8 cellular contexts compared by ENCODE assay signal in the genomic region with DNA sequence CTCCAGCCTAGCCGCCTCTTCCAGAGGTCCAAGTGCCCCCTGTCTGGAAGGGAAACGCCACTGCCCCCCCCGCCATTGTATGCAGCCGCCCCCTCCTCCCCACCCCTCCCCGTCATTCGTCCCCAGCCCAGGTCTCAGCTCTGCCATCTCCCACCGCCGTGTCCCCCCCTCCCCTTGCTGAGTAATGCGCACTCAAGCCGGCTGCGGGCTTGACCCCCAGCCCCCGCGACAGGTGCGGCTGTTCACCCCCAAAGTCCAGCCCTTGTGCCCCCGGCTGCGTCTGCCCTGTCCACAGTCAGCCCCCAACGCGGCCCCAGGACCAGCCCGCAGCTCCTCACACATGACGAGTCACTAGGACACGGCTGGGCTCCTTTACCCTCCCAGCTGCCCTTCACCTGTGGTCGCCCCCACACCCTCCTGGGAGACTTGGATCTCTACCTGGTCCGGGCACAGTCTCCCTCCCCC. TPM values are rescaled to one million over a fixed set of nuclear protein-coding genes. Genes with fewer than 3 reads are reported as not detected.
DNase-seq lines count a peak whose midpoint lies in the region; ATAC-seq and TF ChIP-seq lines count a peak whose summit lies in the region.

No MANE protein-coding gene starts in this region.

- no peak overlapping the region for H3K27ac Mint-ChIP-seq in effector memory CD8-positive, alpha-beta T cell
- H3K27ac Mint-ChIP-seq in natural killer cell = no peak overlapping the region

- H3K27ac ChIP-seq in BLaER1 treated with 17β-estradiol and CSF1 and Interleukin-3, amounts not matched to agents 10 nM and 100 nM = no peak overlapping the region

- H3K9ac ChIP-seq in BLaER1 treated with 17β-estradiol and CSF1 and Interleukin-3, amounts not matched to agents 10 nM and 100 nM = peak overlapping the region in 5 of 11 experiments; percentile 62 to 73 (median 66); a peak in 6 of 22 replicates
- H3K9ac ChIP-seq in NT2/D1 (ENCODE audit: insufficient read length, low read depth) = peak overlapping the region; percentile 94

- H4K20me1 ChIP-seq in BLaER1 treated with 17β-estradiol and CSF1 and Interleukin-3, amounts not matched to agents 10 nM and 100 nM = peaks cover 0 to 19% (median 8%) of the 10 kb centered on the region in 11 experiments; a peak in 7 of 22 replicates

- H3K27me3 ChIP-seq in BLaER1 treated with 17β-estradiol and CSF1 and Interleukin-3, amounts not matched to agents 10 nM and 100 nM = peaks cover 46 to 52% (median 49%) of the 10 kb centered on the region in 11 experiments
- H3K27me3 ChIP-seq in NT2/D1 (ENCODE audit: insufficient read depth, insufficient read length) = peaks cover 16% of the 10 kb centered on the region

- no peaks in the 10 kb centered on the region for H3K36me3 ChIP-seq in BLaER1 treated with 17β-estradiol and CSF1 and Interleukin-3, amounts not matched to agents 10 nM and 100 nM
- peaks cover 16% of the 10 kb centered on the region for H3K36me3 ChIP-seq in NT2/D1 (ENCODE audit: insufficient read depth, insufficient read length, low read length)

- H3K4me1 Mint-ChIP-seq in effector memory CD8-positive, alpha-beta T cell (ENCODE audit: low read depth in 2 of 2) = peaks cover 19 to 24% of the 10 kb centered on the region in 2 donors
- H3K4me1 Mint-ChIP-seq in natural killer cell = peaks cover 15 to 23% of the 10 kb centered on the region in 2 donors

- H3K36me3 Mint-ChIP-seq in effector memory CD8-positive, alpha-beta T cell (ENCODE audit: insufficient read depth) = peaks cover 3% of the 10 kb centered on the region
- no peaks in the 10 kb centered on the region for H3K36me3 Mint-ChIP-seq in natural killer cell

- DNase-seq in NT2/D1 (ENCODE audit: low read depth, low spot score) (no peak), natural killer cell (no peak), SW480 (ENCODE audit: low spot score) (no peak)
- no peak for DNase-seq in effector memory CD8-positive, alpha-beta T cell

- intact Hi-C loops in natural killer cell (cut with micrococcal nuclease) = no loop called here

- TF ChIP-seq CTCF in natural killer cell (IDR thresholded peaks at IDR 0.05) = no peak

- H3K4me2 ChIP-seq in BLaER1 treated with 17β-estradiol and CSF1 and Interleukin-3, amounts not matched to agents 10 nM and 100 nM = peak overlapping the region; percentile 90 to 99 (median 95)

- peaks cover 45 to 67% of the 10 kb centered on the region in 2 donors for H3K27me3 Mint-ChIP-seq in effector memory CD8-positive, alpha-beta T cell
- H3K27me3 Mint-ChIP-seq in natural killer cell (ENCODE audit: low read depth in 2 of 2) = peaks cover 37 to 42% of the 10 kb centered on the region in 2 donors

- no peaks in the 10 kb centered on the region for H3K9me3 Mint-ChIP-seq in effector memory CD8-positive, alpha-beta T cell
- H3K9me3 Mint-ChIP-seq in natural killer cell = no peaks in the 10 kb centered on the region

- no peak for ATAC-seq in effector memory CD8-positive, alpha-beta T cell (replicated peaks)
- ATAC-seq in natural killer cell = no peak
- ATAC-seq in GM21367 (IDR thresholded peaks at IDR 0.05; ENCODE audit: unreplicated experiment) = no peak
- no peak for ATAC-seq in HG03378 (IDR thresholded peaks at IDR 0.05; ENCODE audit: unreplicated experiment)
- ATAC-seq in GM21717 (IDR thresholded peaks at IDR 0.05; ENCODE audit: unreplicated experiment) = no peak

- H3K4me3 ChIP-seq in BLaER1 treated with 17β-estradiol and CSF1 and Interleukin-3, amounts not matched to agents 10 nM and 100 nM = peak overlapping the region; percentile 55 to 73 (median 62)
- H3K4me3 ChIP-seq in NT2/D1 (ENCODE audit: insufficient read length, low read depth) = peak overlapping the region; percentile 85

- peak overlapping the region; percentile 84 to 85 for H3K4me3 Mint-ChIP-seq in effector memory CD8-positive, alpha-beta T cell
- H3K4me3 Mint-ChIP-seq in natural killer cell = peak overlapping the region; percentile 47

- no peaks in the 10 kb centered on the region for H3K9me3 ChIP-seq in BLaER1 treated with 17β-estradiol and CSF1 and Interleukin-3, amounts not matched to agents 10 nM and 100 nM (replicated peaks in 1 of 11)
- H3K9me3 ChIP-seq in NT2/D1 (ENCODE audit: insufficient read depth, low read length) = no peaks in the 10 kb centered on the region

- peaks cover 7 to 19% (median 13%) of the 10 kb centered on the region in 10 experiments; a peak in 17 of 20 replicates for H3K4me1 ChIP-seq in BLaER1 treated with 17β-estradiol and CSF1 and Interleukin-3, amounts not matched to agents 10 nM and 100 nM
- peaks cover 25% of the 10 kb centered on the region for H3K4me1 ChIP-seq in NT2/D1 (ENCODE audit: insufficient read depth, insufficient read length)

RNA-seq across cellular contexts. Expression of a gene that starts 0.6 kb away (rescaled TPM):
- not detected for total RNA-seq in natural killer cell
